20 cellular contexts compared by ENCODE assay signal in genomic region chr15:88644741-88645140, GRCh38. TPM values are rescaled to one million over a fixed set of nuclear protein-coding genes. Genes with fewer than 3 reads are reported as not detected.
DNase-seq lines count a peak whose midpoint lies in the region; ATAC-seq and TF ChIP-seq lines count a peak whose summit lies in the region.
"Had no signal": no experiment of that assay in that cellular context is flagged by ENCODE, and none has a peak within 500 bp of the region (broad histone marks: within the 10 kb centered on the region; RNA-seq: fewer than 3 reads in every experiment).

No MANE protein-coding gene starts in this region.

- H3K18ac ChIP-seq in H9 (ENCODE audit: insufficient read length, low read depth, low read length): no peak overlapping the region

- H3K27ac ChIP-seq in H9 (ENCODE audit: insufficient read length, low read depth, low read length) (no peak overlapping the region), stomach (peak overlapping the region in 1 of 5 donors; percentile 1)
- H3K27ac ChIP-seq: adrenal gland, C4-2B, SJSA1 had no signal

- H4K5ac ChIP-seq in H9 (ENCODE audit: insufficient read length, low read depth, low read length): no peak overlapping the region

- TF ChIP-seq EP300 in stomach (IDR thresholded peaks at IDR 0.05): no peak

- H3K14ac ChIP-seq in H9 (ENCODE audit: insufficient read depth, low read length): no peak overlapping the region

- no peaks in the 10 kb centered on the region for H3K4me1 ChIP-seq in H9 (ENCODE audit: insufficient read depth, low read length)
- H3K4me1 ChIP-seq in stomach: peaks cover 30 to 81% (median 58%) of the 10 kb centered on the region in 4 donors

- H3K4me2 ChIP-seq in H9 (ENCODE audit: insufficient read depth, insufficient read length, low read length): no peak overlapping the region

- H2BK15ac ChIP-seq in H9 (ENCODE audit: low read depth, low read length): no peak overlapping the region

- no peaks in the 10 kb centered on the region for H3K23me2 ChIP-seq in H9 (ENCODE audit: insufficient read length, low read depth, low read length, poor library complexity, severe bottlenecking)

- no peaks in the 10 kb centered on the region for H4K20me1 ChIP-seq in H9 (ENCODE audit: control insufficient read depth, insufficient read depth, insufficient read length)

- peaks cover 68% of the 10 kb centered on the region for H3K4me1 Mint-ChIP-seq in activated naive CD4-positive, alpha-beta T cell treated with anti-CD3 and anti-CD28 coated beads, Interleukin-2, amount 10 ng/mL, durations not matched to agents 7 days and 5 days
- peaks cover 15% of the 10 kb centered on the region in 2 experiments for H3K4me1 Mint-ChIP-seq in H9
- peaks cover 65 to 75% of the 10 kb centered on the region in 2 donors for H3K4me1 Mint-ChIP-seq in effector memory CD8-positive, alpha-beta T cell (ENCODE audit: low read depth in 2 of 2)

- no peak overlapping the region for H2BK5ac ChIP-seq in H9 (ENCODE audit: insufficient read length, low read length)

- no peak overlapping the region for H2AK5ac ChIP-seq in H9 (ENCODE audit: insufficient read length, low read length)

- no peak overlapping the region for H3K4ac ChIP-seq in H9 (ENCODE audit: low read depth, low read length)

- no peak for TF ChIP-seq CTCF in H9 (conservative IDR thresholded peaks at IDR 0.05)
- TF ChIP-seq CTCF in stomach (IDR thresholded peaks at IDR 0.05): no peak

- DNase-seq in activated naive CD4-positive, alpha-beta T cell treated with anti-CD3 and anti-CD28 coated beads, Interleukin-2, amount 10 ng/mL, durations not matched to agents 7 days and 5 days: peak; percentile 2
- no peak for DNase-seq in activated naive CD4-positive, alpha-beta T cell (lab: John Stamatoyannopoulos, UW)
- peak; percentile 21 for DNase-seq in H9
- DNase-seq in effector memory CD8-positive, alpha-beta T cell: no peak
- DNase-seq in stomach: peak; percentile 22
- DNase-seq in dedifferentiated amniotic fluid mesenchymal stem cell (ENCODE audit: extremely low spot score): no peak
- no peak for DNase-seq in NOMO-1 treated with dmso at 0.1 percent for 144 hours (lab: John Stamatoyannopoulos, UW; ENCODE audit: unreplicated experiment)
- DNase-seq: DMS 273 treated with DMSO at 0.1 percent for 48 hours, H7, IMR-90, kidney, NCI-H1105, NCI-H2029, NCI-H82, T-helper 2 cell had no signal

- H3K79me1 ChIP-seq in H9 (ENCODE audit: insufficient read depth, low read depth, low read length, poor library complexity, severe bottlenecking): no peaks in the 10 kb centered on the region

- peaks cover 63% of the 10 kb centered on the region for H3K36me3 Mint-ChIP-seq in activated naive CD4-positive, alpha-beta T cell treated with anti-CD3 and anti-CD28 coated beads, Interleukin-2, amount 10 ng/mL, durations not matched to agents 7 days and 5 days
- no peaks in the 10 kb centered on the region; a peak in 1 of 7 replicates for H3K36me3 Mint-ChIP-seq in H9 (ENCODE audit: insufficient read depth in 1 of 3, low read depth in 3 of 3)
- peaks cover 72% of the 10 kb centered on the region for H3K36me3 Mint-ChIP-seq in effector memory CD8-positive, alpha-beta T cell (ENCODE audit: insufficient read depth)

- no peak overlapping the region for H4K91ac ChIP-seq in H9 (ENCODE audit: insufficient read length, low read depth, low read length)

- no peak overlapping the region for H2BK120ac ChIP-seq in H9 (ENCODE audit: low read depth, low read length, poor library complexity, severe bottlenecking)

- H3K9me3 ChIP-seq in H9 (ENCODE audit: control insufficient read depth, low read depth, low read length) (no peaks in the 10 kb centered on the region), stomach (no peaks in the 10 kb centered on the region)
- H3K9me3 ChIP-seq: adrenal gland, SJSA1 had no signal

- TF ChIP-seq POLR2A in stomach (IDR thresholded peaks at IDR 0.05): no peak

- ATAC-seq in effector memory CD8-positive, alpha-beta T cell (replicated peaks): no peak

- no peak overlapping the region for H3K56ac ChIP-seq in H9 (ENCODE audit: insufficient read length, low read depth, low read length)

- H3T11ph ChIP-seq in H9 (ENCODE audit: low read length): no peak overlapping the region

- no CpG with 5 or more reads among the region's 9 CpGs for WGBS in H9 (ENCODE audit: extremely low coverage, insufficient read length, low lambda C conversion rate)
- 81 to 95% (median 90%) methylated on average over 6 to 9 of the region's 9 CpGs for WGBS in stomach, 5 donors

- H2BK12ac ChIP-seq in H9 (ENCODE audit: insufficient read length, low read depth, low read length): no peak overlapping the region

- CTCF ChIA-PET in activated naive CD4-positive, alpha-beta T cell treated with anti-CD3 and anti-CD28 coated beads, Interleukin-2, amount 10 ng/mL, durations not matched to agents 7 days and 5 days (lab: Charles Lee): interaction anchor here (2.2 kb wide), 1 partner anchor 20 kb away, joined by 7 read pairs; no protein-coding TSS in a partner anchor

- no peak overlapping the region for H3K4me3 Mint-ChIP-seq in activated naive CD4-positive, alpha-beta T cell treated with anti-CD3 and anti-CD28 coated beads, Interleukin-2, amount 10 ng/mL, durations not matched to agents 7 days and 5 days
- no peak overlapping the region for H3K4me3 Mint-ChIP-seq in H9
- no peak overlapping the region for H3K4me3 Mint-ChIP-seq in effector memory CD8-positive, alpha-beta T cell
- H3K4me3 Mint-ChIP-seq: activated T-helper 1 cell treated with anti-CD3 and anti-CD28 coated beads, Interleukin-12 subunit alpha, Interleukin-12 subunit beta, Interleukin-2, Interleukin-4 antibody, amounts not matched to agents 30 ng/mL and 10 ng/mL and 1 ng/mL, durations not matched to agents 14 hours and 24 hours and 36 hours; dendritic cell treated with granulocyte-macrophage colony-stimulating factor and Interleukin-4, amounts not matched to agents 40 ng/mL and 50 ng/mL, for 4 days had no signal

- no peaks in the 10 kb centered on the region for H3K79me2 ChIP-seq in H9 (ENCODE audit: insufficient read depth, low read length)

- no peak overlapping the region for H4K8ac ChIP-seq in H9 (replicated peaks; ENCODE audit: insufficient read length, low read depth, low read length)

- no peak overlapping the region for H2BK20ac ChIP-seq in H9 (ENCODE audit: low read depth, low read length, poor library complexity, severe bottlenecking)

- peaks cover 0 to 19% (median 6%) of the 10 kb centered on the region in 4 donors for H3K36me3 ChIP-seq in stomach
- H3K36me3 ChIP-seq: adrenal gland, SJSA1 had no signal

- H3K9me3 Mint-ChIP-seq in activated naive CD4-positive, alpha-beta T cell treated with anti-CD3 and anti-CD28 coated beads, Interleukin-2, amount 10 ng/mL, durations not matched to agents 7 days and 5 days: no peaks in the 10 kb centered on the region
- H3K9me3 Mint-ChIP-seq in H9: no peaks in the 10 kb centered on the region
- no peaks in the 10 kb centered on the region for H3K9me3 Mint-ChIP-seq in effector memory CD8-positive, alpha-beta T cell
- H3K9me3 Mint-ChIP-seq: activated T-helper 1 cell treated with anti-CD3 and anti-CD28 coated beads, Interleukin-12 subunit alpha, Interleukin-12 subunit beta, Interleukin-2, Interleukin-4 antibody, amounts not matched to agents 30 ng/mL and 10 ng/mL and 1 ng/mL, durations not matched to agents 14 hours and 24 hours and 36 hours; dendritic cell treated with granulocyte-macrophage colony-stimulating factor and Interleukin-4, amounts not matched to agents 40 ng/mL and 50 ng/mL, for 4 days had no signal

- no peaks in the 10 kb centered on the region for H3K27me3 Mint-ChIP-seq in activated naive CD4-positive, alpha-beta T cell treated with anti-CD3 and anti-CD28 coated beads, Interleukin-2, amount 10 ng/mL, durations not matched to agents 7 days and 5 days
- peaks cover 4% of the 10 kb centered on the region for H3K27me3 Mint-ChIP-seq in H9 (ENCODE audit: low read depth)
- H3K27me3 Mint-ChIP-seq in effector memory CD8-positive, alpha-beta T cell: no peaks in the 10 kb centered on the region
- H3K27me3 Mint-ChIP-seq: dendritic cell treated with granulocyte-macrophage colony-stimulating factor and Interleukin-4, amounts not matched to agents 40 ng/mL and 50 ng/mL, for 4 days had no signal

- no peak overlapping the region for H3K9ac ChIP-seq in H9 (ENCODE audit: extremely low read depth, insufficient read length, low read length)

- H3K4me3 ChIP-seq in stomach: no peak overlapping the region
- H3K4me3 ChIP-seq: adrenal gland, SJSA1 had no signal

- H3K27me3 ChIP-seq in H9 (ENCODE audit: insufficient read depth, low read length) (no peaks in the 10 kb centered on the region), stomach (no peaks in the 10 kb centered on the region)
- H3K27me3 ChIP-seq: adrenal gland, SJSA1 had no signal

- no peak overlapping the region for H3K23ac ChIP-seq in H9 (ENCODE audit: insufficient read length, low read depth, low read length)

- no peak overlapping the region for H3K27ac Mint-ChIP-seq in activated naive CD4-positive, alpha-beta T cell treated with anti-CD3 and anti-CD28 coated beads, Interleukin-2, amount 10 ng/mL, durations not matched to agents 7 days and 5 days
- H3K27ac Mint-ChIP-seq in H9: no peak overlapping the region
- H3K27ac Mint-ChIP-seq in effector memory CD8-positive, alpha-beta T cell: peak overlapping the region; percentile 82 to 88

- intact Hi-C loops in stomach (cut with DNase I; ENCODE audit: low total_unique reads): no loop called here

- H2AFZ ChIP-seq in H9 (ENCODE audit: low read length): no peak overlapping the region

RNA-seq across cellular contexts. Expression of gene ISG20, which starts 5.9 kb away (rescaled TPM):
- total RNA-seq in H9 (2021): 4.4 and 7.4 TPM in 2 replicates
- 100 to 1,000 TPM in 1 of 5 donors, 10 to 100 TPM in 4; 15.6 to 104 (median 65.9) TPM for total RNA-seq in stomach
- polyA plus RNA-seq in stomach: 100 to 1,000 TPM in 1 of 3 donors, 10 to 100 TPM in 2; 51.9 to 137 (median 81.9) TPM

RNA-seq across cellular contexts. Expression of gene AEN, which starts 23.6 kb away (rescaled TPM):
- 132 and 136 TPM in 2 replicates for total RNA-seq in H9 (2021)
- total RNA-seq in stomach: 10 to 100 TPM in 4 of 5 donors, 1 to 10 TPM in 1; 1.8 to 35.3 (median 19.9) TPM
- polyA plus RNA-seq in stomach: 10 to 100 TPM in 2 of 3 donors, 1 to 10 TPM in 1; 9.6 to 16.1 (median 12.1) TPM

Comparison
In these comparisons a context has a peak if more than half of its experiments do, and no peak if none do; other contexts are left out.
1. DNase-seq: peak in activated naive CD4-positive, alpha-beta T cell treated with anti-CD3 and anti-CD28 coated beads, Interleukin-2, amount 10 ng/mL, durations not matched to agents 7 days and 5 days (single experiment), H9 (single experiment) and stomach (single experiment); none in activated naive CD4-positive, alpha-beta T cell (0 of 4), effector memory CD8-positive, alpha-beta T cell (0 of 3), dedifferentiated amniotic fluid mesenchymal stem cell (single experiment) and NOMO-1 treated with dmso at 0.1 percent for 144 hours (single experiment).
2. H3K27ac Mint-ChIP-seq: peak in effector memory CD8-positive, alpha-beta T cell (2 of 2); none in activated naive CD4-positive, alpha-beta T cell treated with anti-CD3 and anti-CD28 coated beads, Interleukin-2, amount 10 ng/mL, durations not matched to agents 7 days and 5 days (single experiment) and H9 (0 of 3).